Comparison of ENCODE assay signal across 2 cellular contexts in genomic region chr5:66136053-66136452, GRCh38.
TF ChIP-seq lines count a peak whose summit lies in the region.

No MANE protein-coding gene starts in this region.

TF ChIP-seq in A549, 52 proteins besides CTCF, POLR2A, EP300 and RAD21 (continued from another document):
- TF ChIP-seq USF2 (IDR thresholded peaks at IDR 0.05), result no peak
- no peak for TF ChIP-seq HOXB5 (CRISPR knock-in tag; IDR thresholded peaks at IDR 0.05)
- TF ChIP-seq HDAC2 (IDR thresholded peaks at IDR 0.05), result no peak
- no peak for TF ChIP-seq PHF8 (IDR thresholded peaks at IDR 0.05; ENCODE audit: borderline replicate concordance, low read depth)
- TF ChIP-seq TFCP2L1 (CRISPR knock-in tag; IDR thresholded peaks at IDR 0.05), result no peak
- no peak for TF ChIP-seq CHD4 (IDR thresholded peaks at IDR 0.05; ENCODE audit: borderline replicate concordance)

TF ChIP-seq in GM23338, 12 proteins besides CTCF, POLR2A, EP300 and RAD21:
- no peak for TF ChIP-seq ZNF462 (CRISPR knock-in tag; IDR thresholded peaks at IDR 0.05)
- no peak for TF ChIP-seq POLR2AphosphoS5 (IDR thresholded peaks at IDR 0.05; ENCODE audit: low read depth)
- TF ChIP-seq CREB1 (CRISPR knock-in tag; IDR thresholded peaks at IDR 0.05; ENCODE audit: low read depth), result no peak
- TF ChIP-seq JUNB (IDR thresholded peaks at IDR 0.05; ENCODE audit: unreplicated experiment), result no peak
- no peak for TF ChIP-seq REST (IDR thresholded peaks at IDR 0.05; ENCODE audit: unreplicated experiment)
- TF ChIP-seq EZH2phosphoT487 (IDR thresholded peaks at IDR 0.05; ENCODE audit: unreplicated experiment), result no peak
- no peak for TF ChIP-seq ZNF331 (CRISPR knock-in tag; IDR thresholded peaks at IDR 0.05; ENCODE audit: low read depth)
- TF ChIP-seq ZNF114 (CRISPR knock-in tag; IDR thresholded peaks at IDR 0.05), result no peak
- no peak for TF ChIP-seq EZH2 (IDR thresholded peaks at IDR 0.05; ENCODE audit: low read depth, unreplicated experiment)
- no peak for TF ChIP-seq NANOG (IDR thresholded peaks at IDR 0.05; ENCODE audit: borderline replicate concordance)
- TF ChIP-seq ETS1 (IDR thresholded peaks at IDR 0.05), result no peak
- TF ChIP-seq STAT1 (IDR thresholded peaks at IDR 0.05; ENCODE audit: unreplicated experiment), result no peak
TF ChIP-seq in GM23338: peak in this region for 0.
